Comparison of ENCODE assay signal across 9 cellular contexts in the genomic region with DNA sequence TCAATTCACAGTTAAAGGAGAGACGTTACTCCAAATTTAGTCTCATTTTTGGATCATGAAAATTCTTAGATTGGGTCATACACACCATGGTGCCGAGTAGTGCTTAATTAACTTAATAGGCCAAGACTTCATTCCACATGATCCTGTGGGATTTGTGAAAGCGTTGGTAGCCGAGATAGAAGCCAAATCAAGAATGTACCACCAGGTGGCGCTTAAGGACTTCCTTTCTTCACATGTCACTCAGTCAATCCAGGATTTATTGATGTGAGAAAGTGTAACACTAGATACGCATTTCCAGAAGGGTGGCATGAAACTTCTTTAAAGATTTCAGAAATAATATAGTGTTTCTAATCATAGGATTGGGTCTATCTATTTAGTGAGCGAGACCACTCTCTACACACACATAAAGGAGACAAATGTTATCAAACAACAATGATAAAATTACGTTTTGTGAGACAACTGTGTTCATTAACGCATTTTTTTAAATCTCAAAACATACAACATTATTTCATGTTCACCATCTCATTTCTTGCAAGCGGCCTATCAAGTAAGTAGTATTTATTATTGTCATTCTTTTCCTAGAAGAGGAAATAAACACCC.
A peak's percentile ranks its signal among the peaks of the same experiment; 100 is the strongest.
DNase-seq lines count a peak whose midpoint lies in the region; ATAC-seq and TF ChIP-seq lines count a peak whose summit lies in the region.
"Had no signal": no experiment of that assay in that cellular context is flagged by ENCODE, and none has a peak within 500 bp of the region (broad histone marks: within the 10 kb centered on the region; RNA-seq: fewer than 3 reads in every experiment).

No MANE protein-coding gene starts in this region.

- no peak overlapping the region for H3K4me3 ChIP-seq in OCI-LY7 (ENCODE audit: low read depth, low read length, poor library complexity, severe bottlenecking)
- H3K4me3 ChIP-seq: BLaER1 treated with 17β-estradiol and CSF1 and Interleukin-3, amounts not matched to agents 10 nM and 100 nM had no signal

- H3K9me3 ChIP-seq in OCI-LY7 (ENCODE audit: low read length): no peaks in the 10 kb centered on the region
- H3K9me3 ChIP-seq: BLaER1 treated with 17β-estradiol and CSF1 and Interleukin-3, amounts not matched to agents 10 nM and 100 nM had no signal

- no TSS peak for BruUV-seq in OCI-LY7 (replicated peaks; lab: Mats Ljungman, UMichigan)

- no peaks in the 10 kb centered on the region for H3K36me3 Mint-ChIP-seq in memory B cell

- intact Hi-C loops in OCI-LY7 (cut with micrococcal nuclease; ENCODE audit: unreplicated experiment): no loop called here

- no peaks in the 10 kb centered on the region for H3K4me1 ChIP-seq in OCI-LY7 (ENCODE audit: insufficient read depth, low read length, poor library complexity, severe bottlenecking)
- H3K4me1 ChIP-seq: BLaER1 treated with 17β-estradiol and CSF1 and Interleukin-3, amounts not matched to agents 10 nM and 100 nM had no signal

- no peaks in the 10 kb centered on the region for H3K27me3 Mint-ChIP-seq in memory B cell

- POLR2A ChIA-PET in OCI-LY7 (lab: Charles Lee): no interaction called here

- H3K79me2 ChIP-seq in OCI-LY7 (ENCODE audit: insufficient read depth, low read depth, low read length): no peaks in the 10 kb centered on the region

- H3K36me3 ChIP-seq in OCI-LY7 (ENCODE audit: insufficient read depth, low read length): no peaks in the 10 kb centered on the region
- H3K36me3 ChIP-seq: BLaER1 treated with 17β-estradiol and CSF1 and Interleukin-3, amounts not matched to agents 10 nM and 100 nM had no signal

- no peaks in the 10 kb centered on the region for H3K4me1 Mint-ChIP-seq in memory B cell

- no peaks in the 10 kb centered on the region for H3K9me3 Mint-ChIP-seq in memory B cell

- no peak overlapping the region for H3K4me2 ChIP-seq in OCI-LY7 (ENCODE audit: low read length)
- H3K4me2 ChIP-seq: BLaER1 treated with 17β-estradiol and CSF1 and Interleukin-3, amounts not matched to agents 10 nM and 100 nM had no signal

- no peak overlapping the region for H2AFZ ChIP-seq in OCI-LY7 (ENCODE audit: low read length)

- ATAC-seq in GM19463 (IDR thresholded peaks at IDR 0.05; ENCODE audit: unreplicated experiment) (peak; percentile 81), memory B cell (ENCODE audit: low read depth) (no peak)

- H3K9me2 ChIP-seq in OCI-LY7 (ENCODE audit: insufficient read depth, low read length): no peaks in the 10 kb centered on the region

- no peak overlapping the region for H3K27ac Mint-ChIP-seq in memory B cell

- H4K20me1 ChIP-seq in OCI-LY7 (ENCODE audit: insufficient read depth, low read length): no peaks in the 10 kb centered on the region
- H4K20me1 ChIP-seq: BLaER1 treated with 17β-estradiol and CSF1 and Interleukin-3, amounts not matched to agents 10 nM and 100 nM had no signal

- peak; percentile 92 for TF ChIP-seq CTCF in OCI-LY7 (conservative IDR thresholded peaks at IDR 0.05; ENCODE audit: low read length)

- DNase-seq in NCI-H2196 (lab: John Stamatoyannopoulos, UW; ENCODE audit: unreplicated experiment) (peak; percentile 38), NCI-H2196 treated with DMSO at 0.1 percent for 48 hours (lab: John Stamatoyannopoulos, UW; ENCODE audit: unreplicated experiment) (no peak), HuH-7 (ENCODE audit: low spot score) (peak; percentile 32), OCI-LY7 (ENCODE audit: low spot score) (peak; percentile 67), cerebellum (ENCODE audit: low spot score) (peak; percentile 64), memory B cell (ENCODE audit: low spot score in 2 of 2) (peak; percentile 14 to 17), 8988T (no peak)

- no peak overlapping the region for H3K27ac ChIP-seq in OCI-LY7 (ENCODE audit: low read depth, low read length, poor library complexity, severe bottlenecking)
- H3K27ac ChIP-seq: BLaER1 treated with 17β-estradiol and CSF1 and Interleukin-3, amounts not matched to agents 10 nM and 100 nM had no signal

- CTCF ChIA-PET in OCI-LY7 (lab: Charles Lee; ENCODE audit: unreplicated experiment): no interaction called here

- H3K4me3 Mint-ChIP-seq in memory B cell: no peak overlapping the region

Comparison
In these comparisons a context has a peak if more than half of its experiments do, and no peak if none do; other contexts are left out.
1. DNase-seq: peak in NCI-H2196 (single experiment), HuH-7 (single experiment), OCI-LY7 (single experiment), cerebellum (single experiment) and memory B cell (2 of 2); none in NCI-H2196 treated with DMSO at 0.1 percent for 48 hours (single experiment) and 8988T (single experiment).